28 cellular contexts compared by ENCODE assay signal in the genomic region with DNA sequence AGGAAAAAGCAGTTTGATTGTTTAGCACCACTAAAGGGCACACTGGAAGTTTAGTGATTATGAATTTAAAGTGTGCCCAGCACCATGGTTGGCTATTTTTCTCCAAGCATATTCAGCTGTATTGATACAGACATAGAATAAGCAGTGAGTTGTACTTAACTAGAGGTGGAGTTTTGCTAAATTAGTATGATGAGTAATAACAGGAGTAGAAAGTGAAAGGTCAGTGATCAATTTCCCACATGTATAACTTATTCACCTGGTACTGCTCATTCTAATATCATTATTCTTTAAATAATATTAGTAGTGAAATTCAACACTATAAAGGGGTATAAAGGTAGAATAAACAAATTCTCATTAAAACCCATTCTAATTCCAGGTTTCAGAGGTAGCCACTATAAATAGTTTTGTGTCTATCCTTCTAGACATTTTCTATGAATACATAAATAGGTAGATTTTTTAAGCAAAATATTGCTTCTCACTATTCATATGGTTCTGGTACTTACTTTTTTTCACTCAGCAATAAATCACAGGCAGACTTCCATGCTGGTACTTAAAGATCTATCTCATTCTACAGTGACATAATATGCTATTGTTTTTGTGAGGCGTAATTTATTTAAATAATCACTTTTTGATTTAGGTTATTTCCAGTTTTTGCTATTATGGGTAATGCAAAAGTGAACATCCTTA.
A peak's percentile ranks its signal among the peaks of the same experiment; 100 is the strongest.
DNase-seq lines count a peak whose midpoint lies in the region; ATAC-seq and TF ChIP-seq lines count a peak whose summit lies in the region.
"Had no signal": no experiment of that assay in that cellular context is flagged by ENCODE, and none has a peak within 500 bp of the region (broad histone marks: within the 10 kb centered on the region; RNA-seq: fewer than 3 reads in every experiment).

No MANE protein-coding gene starts in this region.

- BruUV-seq in Caco-2 (replicated peaks; lab: Mats Ljungman, UMichigan), result no TSS peak

- peaks cover 0 to 4% (median 0%) of the 10 kb centered on the region in 7 donors for H3K9me3 Mint-ChIP-seq in CD14-positive monocyte
- no peaks in the 10 kb centered on the region for H3K9me3 Mint-ChIP-seq in Caco-2 (ENCODE audit: unreplicated experiment)
- H3K9me3 Mint-ChIP-seq: activated CD4-positive, alpha-beta memory T cell treated with anti-CD3 and anti-CD28 coated beads, Interleukin-2, amount 10 ng/mL, durations not matched to agents 7 days and 5 days had no signal

- intact Hi-C loops in CD14-positive monocyte (cut with micrococcal nuclease), result no loop called here
- intact Hi-C loops in Caco-2 (cut with micrococcal nuclease; ENCODE audit: unreplicated experiment), result no loop called here

- no peaks in the 10 kb centered on the region for H4K20me1 ChIP-seq in OCI-LY3 (ENCODE audit: insufficient read depth, low read length)

- H3K27ac ChIP-seq in OCI-LY3 (ENCODE audit: low read length), result no peak overlapping the region
- H3K27ac ChIP-seq: body of pancreas, esophagus muscularis mucosa, left ventricle myocardium inferior had no signal

- no peaks in the 10 kb centered on the region for H3K27me3 ChIP-seq in OCI-LY3 (ENCODE audit: low read depth, low read length)
- no peaks in the 10 kb centered on the region for H3K27me3 ChIP-seq in Caco-2 (replicated peaks; ENCODE audit: control insufficient read depth, insufficient read depth, low read length)
- H3K27me3 ChIP-seq: body of pancreas, esophagus muscularis mucosa had no signal

- TF ChIP-seq CTCF in GM20000 (IDR thresholded peaks at IDR 0.05; ENCODE audit: extremely low read depth, missing control alignments), result no peak
- TF ChIP-seq CTCF in OCI-LY3 (IDR thresholded peaks at IDR 0.05; ENCODE audit: low read depth, low read length), result no peak
- no peak for TF ChIP-seq CTCF in CD14-positive monocyte (IDR thresholded peaks at IDR 0.05)
- no peak for TF ChIP-seq CTCF in Caco-2 (IDR thresholded peaks at IDR 0.05; ENCODE audit: insufficient read depth in 1 of 2, low read depth in 1 of 2, low read length in 1 of 2, severe bottlenecking in 1 of 2, unreplicated experiment in 1 of 2)

- H2AFZ ChIP-seq in OCI-LY3 (ENCODE audit: low read depth, low read length), result no peak overlapping the region

- peak overlapping the region; percentile 26 for H3K4me2 ChIP-seq in OCI-LY3 (ENCODE audit: low read length)

- H3K9me3 ChIP-seq in OCI-LY3 (ENCODE audit: insufficient read depth, low read length) (no peaks in the 10 kb centered on the region; the same call in 1 of the 2 replicates), Caco-2 (no peaks in the 10 kb centered on the region)
- H3K9me3 ChIP-seq: body of pancreas, esophagus muscularis mucosa had no signal

- H3K4me1 ChIP-seq in OCI-LY3 (ENCODE audit: low read length) (peaks cover 12% of the 10 kb centered on the region), Caco-2 (no peaks in the 10 kb centered on the region)
- H3K4me1 ChIP-seq: body of pancreas, esophagus muscularis mucosa, left ventricle myocardium inferior had no signal

- CTCF ChIA-PET in Caco-2 (lab: Charles Lee), result no interaction called here

- peak; percentile 10 for DNase-seq in GM20000 (ENCODE audit: low spot score)
- DNase-seq in NCI-H526 treated with DMSO at 0.1 percent for 48 hours (lab: John Stamatoyannopoulos, UW), result no peak
- no peak for DNase-seq in CD14-positive monocyte (ENCODE audit: low spot score)
- DNase-seq in Caco-2, result no peak
- DNase-seq: ACHN; activated CD4-positive, alpha-beta memory T cell treated with anti-CD3 and anti-CD28 coated beads, Interleukin-2, amount 10 ng/mL, durations not matched to agents 7 days and 5 days; activated CD4-positive, alpha-beta T cell treated with anti-CD3 and anti-CD28 coated beads for 1 hour; activated CD8-positive, alpha-beta memory T cell treated with anti-CD3 and anti-CD28 coated beads, Interleukin-2, amount 50 U/mL, for 48 hours; activated naive CD4-positive, alpha-beta T cell treated with Interleukin-2 at 50 U/mL for 16 hours; body of pancreas; foreskin fibroblast; Kasumi-1; left ventricle myocardium inferior; mesenchymal stem cell; NCI-H2107; NCI-H446; NCI-H82; nephron progenitor cell; stimulated activated CD4-positive, alpha-beta T cell treated with anti-CD3 and anti-CD28 coated beads, Interleukin-4, amount 100 ng/mL, for 24 hours; trophoblast cell had no signal

- H3K27ac Mint-ChIP-seq in CD14-positive monocyte, result no peak overlapping the region
- H3K27ac Mint-ChIP-seq in Caco-2 (ENCODE audit: unreplicated experiment), result no peak overlapping the region
- H3K27ac Mint-ChIP-seq: activated CD4-positive, alpha-beta memory T cell treated with anti-CD3 and anti-CD28 coated beads, Interleukin-2, amount 10 ng/mL, durations not matched to agents 7 days and 5 days; activated T-helper 1 cell treated with anti-CD3 and anti-CD28 coated beads, Interleukin-12 subunit alpha, Interleukin-12 subunit beta, Interleukin-2, Interleukin-4 antibody, amounts not matched to agents 30 ng/mL and 10 ng/mL and 1 ng/mL, durations not matched to agents 14 hours and 24 hours and 36 hours; B cell; nephron progenitor cell; T-helper 2 cell treated with Interferon-gamma antibody and Interleukin-4, amounts not matched to agents 5 μg/mL and 100 μg/mL, for 36 hours had no signal

- H3K4me3 ChIP-seq in OCI-LY3 (ENCODE audit: low read length), result 0 out of 2 replicates have a peak overlapping the region, but pooled peaks have one; percentile 6
- no peak overlapping the region for H3K4me3 ChIP-seq in Caco-2 (ENCODE audit: low read depth, low read length)
- H3K4me3 ChIP-seq: body of pancreas, esophagus muscularis mucosa, left ventricle myocardium inferior had no signal

- H3K79me2 ChIP-seq in OCI-LY3 (ENCODE audit: low read length), result no peaks in the 10 kb centered on the region

- POLR2A ChIA-PET in Caco-2 (lab: Charles Lee), result no interaction called here

- H3K27me3 Mint-ChIP-seq in CD14-positive monocyte (ENCODE audit: low read depth in 3 of 3), result no peaks in the 10 kb centered on the region
- peaks cover 4% of the 10 kb centered on the region for H3K27me3 Mint-ChIP-seq in Caco-2 (ENCODE audit: insufficient read depth, unreplicated experiment)
- H3K27me3 Mint-ChIP-seq: activated CD4-positive, alpha-beta memory T cell treated with anti-CD3 and anti-CD28 coated beads, Interleukin-2, amount 10 ng/mL, durations not matched to agents 7 days and 5 days; B cell had no signal

- H3K36me3 Mint-ChIP-seq in CD14-positive monocyte, result no peaks in the 10 kb centered on the region
- no peaks in the 10 kb centered on the region for H3K36me3 Mint-ChIP-seq in Caco-2 (ENCODE audit: insufficient read depth, unreplicated experiment)

- H3K4me3 Mint-ChIP-seq in CD14-positive monocyte, result no peak overlapping the region
- H3K4me3 Mint-ChIP-seq in Caco-2 (ENCODE audit: unreplicated experiment), result no peak overlapping the region
- H3K4me3 Mint-ChIP-seq: activated CD4-positive, alpha-beta memory T cell treated with anti-CD3 and anti-CD28 coated beads, Interleukin-2, amount 10 ng/mL, durations not matched to agents 7 days and 5 days; activated T-helper 1 cell treated with anti-CD3 and anti-CD28 coated beads, Interleukin-12 subunit alpha, Interleukin-12 subunit beta, Interleukin-2, Interleukin-4 antibody, amounts not matched to agents 30 ng/mL and 10 ng/mL and 1 ng/mL, durations not matched to agents 14 hours and 24 hours and 36 hours; B cell; nephron progenitor cell; T-helper 2 cell treated with Interferon-gamma antibody and Interleukin-4, amounts not matched to agents 5 μg/mL and 100 μg/mL, for 36 hours had no signal

- peak; percentile 51 for ATAC-seq in GM18519 (IDR thresholded peaks at IDR 0.05; ENCODE audit: low FRiP score, unreplicated experiment)
- peak; percentile 76 for ATAC-seq in HG02885 (IDR thresholded peaks at IDR 0.05; ENCODE audit: poor library complexity, unreplicated experiment)
- ATAC-seq in HG02938 (IDR thresholded peaks at IDR 0.05; ENCODE audit: unreplicated experiment), result no peak
- ATAC-seq: body of pancreas had no signal

- H3K9ac ChIP-seq in OCI-LY3 (ENCODE audit: low read length), result no peak overlapping the region

- H3K4me1 Mint-ChIP-seq in CD14-positive monocyte (no peaks in the 10 kb centered on the region), Caco-2 (ENCODE audit: low read depth, unreplicated experiment) (no peaks in the 10 kb centered on the region)
- H3K4me1 Mint-ChIP-seq: activated CD4-positive, alpha-beta memory T cell treated with anti-CD3 and anti-CD28 coated beads, Interleukin-2, amount 10 ng/mL, durations not matched to agents 7 days and 5 days; B cell; nephron progenitor cell had no signal

- no peaks in the 10 kb centered on the region for H3K36me3 ChIP-seq in OCI-LY3 (replicated peaks; ENCODE audit: low read depth, low read length)
- H3K36me3 ChIP-seq in Caco-2 (ENCODE audit: control insufficient read depth, insufficient read depth, low read length), result no peaks in the 10 kb centered on the region
- H3K36me3 ChIP-seq: esophagus muscularis mucosa, left ventricle myocardium inferior had no signal
